In genomic region chrX:114675365-114675764, GRCh38 we compare ENCODE assay signal across 25 cellular contexts.
DNase-seq lines count a peak whose midpoint lies in the region; ATAC-seq, FAIRE-seq and TF ChIP-seq lines count a peak whose summit lies in the region.
"Had no signal": no experiment of that assay in that cellular context is flagged by ENCODE, and none has a peak within 500 bp of the region (broad histone marks: within the 10 kb centered on the region; RNA-seq: fewer than 3 reads in every experiment).

No MANE protein-coding gene starts in this region.

- no peak overlapping the region for H3K4me3 ChIP-seq in kidney (ENCODE audit: low read length in 2 of 2)
- no peak overlapping the region for H3K4me3 ChIP-seq in H7 (ENCODE audit: insufficient read depth, low read depth, low read length)
- H3K4me3 ChIP-seq in upper lobe of right lung: no peak overlapping the region
- H3K4me3 ChIP-seq: heart right ventricle, left lung, mucosa of descending colon, neural progenitor cell had no signal

- peak; percentile 15 for FAIRE-seq in kidney (lab: Jason Lieb, UNC)
- FAIRE-seq: A204.1 had no signal

- no peaks in the 10 kb centered on the region for H3K36me3 ChIP-seq in kidney (ENCODE audit: control insufficient read depth in 1 of 2, insufficient read depth in 2 of 2, low read length in 2 of 2)
- H3K36me3 ChIP-seq in H7 (replicated peaks; ENCODE audit: control insufficient read depth, insufficient read depth, low read length): no peaks in the 10 kb centered on the region
- H3K36me3 ChIP-seq in upper lobe of right lung: no peaks in the 10 kb centered on the region
- H3K36me3 ChIP-seq: heart right ventricle, left lung, neural progenitor cell had no signal

- H3K27me3 ChIP-seq in H7 (ENCODE audit: control insufficient read depth, insufficient read depth, low read length) (no peaks in the 10 kb centered on the region), upper lobe of right lung (no peaks in the 10 kb centered on the region)
- H3K27me3 ChIP-seq: neural progenitor cell had no signal

- no peak overlapping the region for H3K9ac ChIP-seq in kidney (ENCODE audit: low read length in 2 of 2)
- H3K9ac ChIP-seq: neural progenitor cell had no signal

- no peaks in the 10 kb centered on the region for H3K4me1 ChIP-seq in kidney (ENCODE audit: control insufficient read depth in 1 of 2, insufficient read depth in 1 of 2, low read depth in 1 of 2, low read length in 2 of 2)
- no peaks in the 10 kb centered on the region for H3K4me1 ChIP-seq in upper lobe of right lung
- H3K4me1 ChIP-seq: heart right ventricle, left lung, neural progenitor cell had no signal

- no peaks in the 10 kb centered on the region for H3K36me3 Mint-ChIP-seq in type B pancreatic cell
- H3K36me3 Mint-ChIP-seq: CD4-positive, CD25-positive, alpha-beta regulatory T cell; neural progenitor cell had no signal

- H3K27ac ChIP-seq in kidney (ENCODE audit: low read depth in 2 of 2, low read length in 2 of 2) (no peak overlapping the region), upper lobe of right lung (no peak overlapping the region)
- H3K27ac ChIP-seq: heart right ventricle, left lung, neural progenitor cell, RWPE1 had no signal

- TF ChIP-seq CTCF in kidney (IDR thresholded peaks at IDR 0.05; ENCODE audit: borderline replicate concordance, extremely low read depth, insufficient read depth) (no peak), type B pancreatic cell (conservative IDR thresholded peaks at IDR 0.05) (no peak), upper lobe of right lung (IDR thresholded peaks at IDR 0.05) (no peak)

- H3K27me3 Mint-ChIP-seq in type B pancreatic cell: no peaks in the 10 kb centered on the region
- H3K27me3 Mint-ChIP-seq: activated B cell treated with CpG ODN at 0.5 μM for 24 hours; activated CD4-positive, alpha-beta memory T cell treated with anti-CD3 and anti-CD28 coated beads, Interleukin-2, amount 10 ng/mL, durations not matched to agents 7 days and 5 days; CD4-positive, CD25-positive, alpha-beta regulatory T cell had no signal

- no peak overlapping the region for H3K4me3 Mint-ChIP-seq in type B pancreatic cell
- H3K4me3 Mint-ChIP-seq: activated B cell treated with CpG ODN at 0.5 μM for 24 hours; activated CD4-positive, alpha-beta memory T cell treated with anti-CD3 and anti-CD28 coated beads, Interleukin-2, amount 10 ng/mL, durations not matched to agents 7 days and 5 days; CD4-positive, CD25-positive, alpha-beta regulatory T cell; neural progenitor cell had no signal

- intact Hi-C loops in kidney (cut with DNase I) (no loop called here), upper lobe of right lung (cut with DNase I) (no loop called here)

- no peak for ATAC-seq in upper lobe of right lung
- ATAC-seq: esophagus mucosa, heart right ventricle, left lung, mucosa of descending colon had no signal

- DNase-seq in AG08395 (ENCODE audit: low spot score) (peak; percentile 58), HCEC 1CT (peak; percentile 48), astrocyte of the hippocampus (ENCODE audit: low read depth, low spot score) (peak; percentile 1), kidney (no peak), type B pancreatic cell (ENCODE audit: extremely low spot score, unreplicated experiment) (no peak), superior temporal gyrus (ENCODE audit: extremely low spot score) (no peak), H7 (no peak), upper lobe of right lung (no peak)
- DNase-seq: activated B cell treated with CpG ODN at 0.5 μM for 24 hours; activated CD4-positive, alpha-beta memory T cell treated with anti-CD3 and anti-CD28 coated beads, Interleukin-2, amount 10 ng/mL, durations not matched to agents 7 days and 5 days; activated gamma-delta T cell treated with Interleukin-2 at 50 U/mL for 16 hours; amniotic stem cell; CD4-positive, CD25-positive, alpha-beta regulatory T cell; DMS153; heart right ventricle; left lung; mucosa of descending colon; NCI-H1092 treated with DMSO at 0.1 percent for 48 hours; NCI-H2081 treated with DMSO at 0.1 percent for 48 hours; NCI-H510A; stimulated activated CD4-positive, alpha-beta T cell treated with anti-CD3 and anti-CD28 coated beads, Interleukin-12 subunit alpha, Interleukin-12 subunit beta, amount 100 ng/mL, for 4 hours had no signal

- no peaks in the 10 kb centered on the region for H3K9me3 ChIP-seq in kidney (ENCODE audit: control insufficient read depth in 1 of 2, low read length in 2 of 2)
- no peaks in the 10 kb centered on the region for H3K9me3 ChIP-seq in upper lobe of right lung
- H3K9me3 ChIP-seq: heart right ventricle, left lung, mucosa of descending colon had no signal

- H3K9me3 Mint-ChIP-seq in type B pancreatic cell: no peaks in the 10 kb centered on the region
- H3K9me3 Mint-ChIP-seq: activated B cell treated with CpG ODN at 0.5 μM for 24 hours; activated CD4-positive, alpha-beta memory T cell treated with anti-CD3 and anti-CD28 coated beads, Interleukin-2, amount 10 ng/mL, durations not matched to agents 7 days and 5 days; neural progenitor cell had no signal

- H3K27ac Mint-ChIP-seq in type B pancreatic cell: no peak overlapping the region
- H3K27ac Mint-ChIP-seq: activated B cell treated with CpG ODN at 0.5 μM for 24 hours; activated CD4-positive, alpha-beta memory T cell treated with anti-CD3 and anti-CD28 coated beads, Interleukin-2, amount 10 ng/mL, durations not matched to agents 7 days and 5 days; CD4-positive, CD25-positive, alpha-beta regulatory T cell; neural progenitor cell had no signal

- H3K4me1 Mint-ChIP-seq in type B pancreatic cell (ENCODE audit: unreplicated experiment): no peaks in the 10 kb centered on the region
- H3K4me1 Mint-ChIP-seq: activated B cell treated with CpG ODN at 0.5 μM for 24 hours; activated CD4-positive, alpha-beta memory T cell treated with anti-CD3 and anti-CD28 coated beads, Interleukin-2, amount 10 ng/mL, durations not matched to agents 7 days and 5 days; CD4-positive, CD25-positive, alpha-beta regulatory T cell; neural progenitor cell had no signal

Comparison
In these comparisons a context has a peak if more than half of its experiments do, and no peak if none do; other contexts are left out.
1. DNase-seq: peak in AG08395 (single experiment), HCEC 1CT (single experiment) and astrocyte of the hippocampus (single experiment); none in kidney (single experiment), type B pancreatic cell (single experiment), superior temporal gyrus (single experiment), H7 (single experiment) and upper lobe of right lung (single experiment).